8 cellular contexts compared by ENCODE assay signal in the genomic region with DNA sequence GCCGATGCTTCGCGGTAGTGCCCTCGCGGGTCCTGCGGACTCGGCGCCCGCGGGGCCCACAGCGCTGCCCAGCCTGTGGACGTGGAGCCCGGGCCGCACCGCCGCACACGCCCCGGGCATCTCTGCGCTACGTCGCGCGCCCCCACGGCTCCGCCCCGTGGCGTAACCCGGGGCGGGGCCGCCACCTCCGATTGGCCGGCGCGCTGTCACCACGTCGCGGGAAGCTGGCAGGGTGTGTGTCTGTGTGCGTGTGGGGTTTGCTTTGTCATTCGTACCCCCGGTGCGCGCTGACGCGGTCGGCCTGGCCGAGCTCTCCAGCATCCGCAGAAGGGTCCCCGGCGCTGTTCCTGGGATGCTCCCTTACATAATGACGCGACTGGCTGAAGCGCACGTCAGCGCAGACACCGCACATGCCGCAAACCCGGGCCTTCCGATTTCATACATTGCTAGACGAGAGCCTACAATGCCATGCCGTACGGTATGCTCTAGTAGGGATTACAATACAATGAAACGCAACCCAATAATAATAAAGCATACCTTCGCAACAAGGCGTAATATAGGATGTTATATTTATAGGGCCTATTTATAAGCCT. TPM values are rescaled to one million over a fixed set of nuclear protein-coding genes. Genes with fewer than 3 reads are reported as not detected.
A peak's percentile ranks its signal among the peaks of the same experiment; 100 is the strongest.
DNase-seq lines count a peak whose midpoint lies in the region; ATAC-seq and TF ChIP-seq lines count a peak whose summit lies in the region.

No MANE protein-coding gene starts in this region.

- H3K36me3 ChIP-seq in breast epithelium = no peaks in the 10 kb centered on the region

- no peaks in the 10 kb centered on the region for H3K9me3 ChIP-seq in breast epithelium

- H3K27ac ChIP-seq in VCaP (peak overlapping the region; percentile 93), breast epithelium (peak overlapping the region; percentile 88 to 90)

- no peaks in the 10 kb centered on the region for H3K27me3 ChIP-seq in breast epithelium

- TF ChIP-seq POLR2A in breast epithelium (IDR thresholded peaks at IDR 0.05) = no peak

- intact Hi-C loops in breast epithelium (cut with DNase I; ENCODE audit: low total_unique reads) = no loop called here

- H3K4me1 ChIP-seq in breast epithelium = peaks cover 0 to 9% of the 10 kb centered on the region in 2 donors

- ATAC-seq in GM18873 (IDR thresholded peaks at IDR 0.05; ENCODE audit: low FRiP score, unreplicated experiment) (peak; percentile 53), HG03103 (IDR thresholded peaks at IDR 0.05; ENCODE audit: low read depth, unreplicated experiment) (peak; percentile 48)

- CTCF ChIA-PET in AG04449 (lab: Yijun Ruan, JAX) = interaction anchor here (1.1 to 2.3 kb wide), 4 partner anchors 12 to 90 kb away, joined by 3 to 8 read pairs (median 4); no protein-coding TSS in a partner anchor

- DNase-seq in AG04449 (ENCODE audit: low read depth, low spot score) (no peak), NCI-H2171 (lab: John Stamatoyannopoulos, UW) (peak; percentile 83), breast epithelium (ENCODE audit: low spot score in 2 of 2) (peak; percentile 66 to 71), inferior parietal cortex (ENCODE audit: extremely low spot score) (peak; percentile 90)
- peak; percentile 72 to 79 for DNase-seq in stimulated activated CD4-positive, alpha-beta T cell treated with anti-CD3 and anti-CD28 coated beads, Interleukin-12 subunit alpha, Interleukin-12 subunit beta, amount 100 ng/mL, for 24 hours (ENCODE audit: low read depth in 2 of 2)

- POLR2A ChIA-PET in AG04449 (lab: Yijun Ruan, JAX) = interaction anchor here (0.6 to 1.0 kb wide), 4 partner anchors 20 to 183 kb away, joined by 3 to 5 read pairs (median 4); a partner anchor contains a TSS

- TF ChIP-seq CTCF in AG04449 (IDR thresholded peaks at IDR 0.05; ENCODE audit: insufficient read depth, low read length, missing control alignments) = no peak
- no peak for TF ChIP-seq CTCF in VCaP (conservative IDR thresholded peaks at IDR 0.05)
- no peak for TF ChIP-seq CTCF in breast epithelium (IDR thresholded peaks at IDR 0.05)

- H3K4me3 ChIP-seq in AG04449 (ENCODE audit: low read depth, low read length) (peak overlapping the region; percentile 88), breast epithelium (peak overlapping the region; percentile 92 to 97 (median 95))

RNA-seq across cellular contexts. Expression of a gene that starts 0.5 kb away (rescaled TPM):
- 10 to 100 TPM; 15.0 to 24.0 (median 17.7) TPM for total RNA-seq in breast epithelium

RNA-seq across cellular contexts. Expression of a gene that starts 9.5 kb away (rescaled TPM):
- total RNA-seq in breast epithelium = under 1 TPM in 2 of 3 donors, not detected in 1; 0.32 to 0.66 TPM
